In the genomic region with DNA sequence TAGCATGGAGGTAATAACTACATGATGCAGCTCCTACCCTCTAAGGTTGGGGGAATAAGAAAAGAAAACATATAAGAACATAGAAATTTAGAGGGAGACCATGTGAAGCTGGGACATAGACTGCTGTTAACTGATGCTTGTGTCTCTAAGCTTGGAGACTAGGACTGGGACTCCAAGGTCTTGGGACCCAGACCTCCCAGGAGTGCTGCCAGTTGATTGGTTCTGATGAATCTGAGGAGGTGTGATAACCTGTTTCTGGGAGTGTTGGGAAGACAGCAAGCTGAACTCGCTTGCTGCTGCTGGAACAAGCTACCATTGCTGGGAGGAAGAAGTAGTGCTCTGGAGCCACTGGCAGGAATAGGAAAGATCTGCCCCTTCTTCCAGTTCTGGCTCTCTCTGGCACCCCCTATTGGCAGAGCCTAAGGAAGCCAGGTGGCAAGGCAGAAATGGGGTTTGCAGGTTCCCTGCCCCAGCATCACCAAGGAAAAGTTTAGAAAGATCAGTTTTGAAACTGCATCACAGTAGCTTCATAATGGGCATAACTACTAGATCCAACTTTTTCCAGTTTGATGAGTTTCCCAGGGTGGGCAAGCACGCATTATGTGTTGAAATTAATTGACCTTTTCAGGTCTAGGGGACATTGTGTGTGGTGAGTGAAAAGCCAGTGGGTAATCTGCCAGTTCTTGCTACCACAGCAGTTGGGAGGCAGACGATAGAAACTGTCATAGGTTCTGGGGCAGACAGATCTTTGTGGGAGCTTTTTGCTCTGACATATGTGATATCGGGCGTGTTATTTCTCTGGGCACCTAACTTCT, we compare ENCODE assay signal across 8 cellular contexts.
DNase-seq lines count a peak whose midpoint lies in the region; ATAC-seq, FAIRE-seq and TF ChIP-seq lines count a peak whose summit lies in the region.

No MANE protein-coding gene starts in this region.

- no peaks in the 10 kb centered on the region for H3K27me3 Mint-ChIP-seq in T-cell

- FAIRE-seq in D721Med (lab: Jason Lieb, UNC) (no peak), frontal cortex (lab: Jason Lieb, UNC) (no peak)

- CTCF ChIA-PET in T-cell (lab: Charles Lee): interaction anchor here (0.5 to 1.6 kb wide), 5 partner anchors 12 to 324 kb away, joined by 3 to 5 read pairs (median 5); no protein-coding TSS in a partner anchor

- DNase-seq in D721Med (ENCODE audit: insufficient read length, low spot score): no peak
- peak in 23 of 34 experiments; percentile 0 to 30 (median 11) for DNase-seq in T-cell
- DNase-seq in erythroblast (lab: John Stamatoyannopoulos, UW): peak; percentile 58 to 70
- peak in 2 of 3 donors; percentile 15 to 35 for DNase-seq in stimulated activated CD4-positive, alpha-beta T cell treated with anti-CD3 and anti-CD28 coated beads, Interleukin-12 subunit alpha, Interleukin-12 subunit beta, amount 100 ng/mL, for 48 hours (ENCODE audit: low read depth in 2 of 3, low spot score in 1 of 3)
- DNase-seq in frontal cortex (ENCODE audit: low spot score in 2 of 2): no peak

- peaks cover 23% of the 10 kb centered on the region for H3K36me3 Mint-ChIP-seq in T-cell

- POLR2A ChIA-PET in T-cell (lab: Charles Lee): no interaction called here

- no peak overlapping the region for H3K27ac Mint-ChIP-seq in T-cell

- ATAC-seq in HG03342 (IDR thresholded peaks at IDR 0.05; ENCODE audit: unreplicated experiment): peak; percentile 53
- ATAC-seq in T-cell (replicated peaks in 1 of 4): peak in 1 of 4 experiments; percentile 19
- no peak for ATAC-seq in GM21528 (IDR thresholded peaks at IDR 0.05; ENCODE audit: low FRiP score, unreplicated experiment)
- no peak for ATAC-seq in HG02981 (IDR thresholded peaks at IDR 0.05; ENCODE audit: unreplicated experiment)

- peaks cover 40 to 58% (median 52%) of the 10 kb centered on the region in 3 donors for H3K4me1 Mint-ChIP-seq in T-cell

- TF ChIP-seq CTCF in D721Med (IDR thresholded peaks at IDR 0.05; ENCODE audit: insufficient read depth, missing control alignments): peak; percentile 61

- no peak overlapping the region for H3K4me3 Mint-ChIP-seq in T-cell

- no peak for TF ChIP-seq POLR2A in erythroblast (IDR thresholded peaks at IDR 0.05; ENCODE audit: low read length)

- no peaks in the 10 kb centered on the region for H3K9me3 Mint-ChIP-seq in T-cell

Comparison
In these comparisons a context has a peak if more than half of its experiments do, and no peak if none do; other contexts are left out.
1. DNase-seq: peak in T-cell (23 of 34), erythroblast (2 of 2) and stimulated activated CD4-positive, alpha-beta T cell treated with anti-CD3 and anti-CD28 coated beads, Interleukin-12 subunit alpha, Interleukin-12 subunit beta, amount 100 ng/mL, for 48 hours (2 of 3); none in D721Med (single experiment) and frontal cortex (0 of 2).